ENCODE assay signal across 13 cellular contexts in the genomic region with DNA sequence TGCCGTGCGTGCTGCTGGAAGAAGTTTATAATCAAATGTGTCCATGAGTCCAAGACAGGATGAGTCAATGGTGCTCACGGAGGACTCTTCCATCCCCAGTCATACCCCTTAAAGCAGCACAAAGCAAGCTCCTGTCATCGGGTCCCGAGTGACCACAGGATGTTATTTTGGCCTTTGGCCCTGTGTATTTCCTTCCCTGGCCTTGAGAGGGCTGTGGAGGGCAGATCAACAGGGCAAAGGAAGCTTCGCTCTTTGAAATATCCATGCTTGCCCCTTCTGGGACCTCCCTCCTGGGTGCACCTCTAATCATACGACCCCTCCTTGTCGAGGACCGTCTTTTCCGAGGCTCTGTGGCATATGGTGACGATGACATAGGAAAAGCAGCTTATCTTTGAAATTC.
DNase-seq lines count a peak whose midpoint lies in the region; ATAC-seq, FAIRE-seq and TF ChIP-seq lines count a peak whose summit lies in the region.
"Had no signal": no experiment of that assay in that cellular context is flagged by ENCODE, and none has a peak within 500 bp of the region (broad histone marks: within the 10 kb centered on the region; RNA-seq: fewer than 3 reads in every experiment).

No MANE protein-coding gene starts in this region.

- no peak for TF ChIP-seq RAD21 in HepG2 (CRISPR knock-in tag; IDR thresholded peaks at IDR 0.05)

- H3K4me3 ChIP-seq in HepG2 (replicated peaks in 1 of 3; ENCODE audit: insufficient read depth in 1 of 3, low read depth in 2 of 3, low read length in 3 of 3): no peak overlapping the region
- no peak overlapping the region for H3K4me3 ChIP-seq in suprapubic skin

- H3K36me3 ChIP-seq in HepG2 (replicated peaks in 1 of 2; ENCODE audit: control insufficient read depth in 1 of 2, insufficient read depth in 2 of 2, low read length in 2 of 2) (no peaks in the 10 kb centered on the region), suprapubic skin (no peaks in the 10 kb centered on the region)

- intact Hi-C loops in HepG2 (cut with micrococcal nuclease; ENCODE audit: unreplicated experiment): no loop called here

- WGBS in HepG2 (ENCODE audit: low lambda C conversion rate): 11% methylated on average over 9 of the region's 11 CpGs
- WGBS in suprapubic skin: 79% methylated on average over 10 of the region's 11 CpGs

- CTCF ChIA-PET in HepG2 (lab: Yijun Ruan, JAX; ENCODE audit: low intra/inter-chr PET ratio, low total read pairs): no interaction called here

- H3K4me2 ChIP-seq in HepG2 (ENCODE audit: low read depth, low read length): no peak overlapping the region

- H3K4me1 Mint-ChIP-seq in central memory CD8-positive, alpha-beta T cell: peaks cover 90% of the 10 kb centered on the region

- in situ Hi-C loops in HepG2 (cut with HindIII; ENCODE audit: extremely low pct_ligation_motif_present, low pct_unique_long_range_greater_than_20kb): no loop called here

- no TSS peak for BruUV-seq in HepG2 (replicated peaks; lab: Mats Ljungman, UMichigan)

- TF ChIP-seq EP300 in HepG2 (IDR thresholded peaks at IDR 0.05; ENCODE audit: low read depth in 2 of 2, low read length in 2 of 2) (no peak), HepG2 (CRISPR knock-in tag; IDR thresholded peaks at IDR 0.05; ENCODE audit: borderline replicate concordance) (no peak), suprapubic skin (IDR thresholded peaks at IDR 0.05) (no peak)

- H3K9me3 ChIP-seq in HepG2 (ENCODE audit: low read length): no peaks in the 10 kb centered on the region
- H3K9me3 ChIP-seq in suprapubic skin: no peaks in the 10 kb centered on the region

- POLR2A ChIA-PET in HepG2 (lab: Yijun Ruan, JAX): no interaction called here

- peaks cover 4% of the 10 kb centered on the region for H3K36me3 Mint-ChIP-seq in central memory CD8-positive, alpha-beta T cell (ENCODE audit: insufficient read depth)

- H2AFZ ChIP-seq in HepG2 (ENCODE audit: low read length): no peak overlapping the region

- ATAC-seq in central memory CD8-positive, alpha-beta T cell (replicated peaks; ENCODE audit: extremely low read depth, poor library complexity, severe bottlenecking): no peak
- peak; percentile 60 for ATAC-seq in HepG2
- ATAC-seq: esophagus mucosa had no signal

- H4K20me1 ChIP-seq in HepG2 (ENCODE audit: insufficient read depth, low read length): no peaks in the 10 kb centered on the region

- no peaks in the 10 kb centered on the region for H3K27me3 Mint-ChIP-seq in central memory CD8-positive, alpha-beta T cell

- peak overlapping the region; percentile 54 for H3K27ac Mint-ChIP-seq in central memory CD8-positive, alpha-beta T cell (ENCODE audit: low read depth)

- peak; percentile 77 for DNase-seq in OCI-M1 (lab: John Stamatoyannopoulos, UW)
- no peak for DNase-seq in central memory CD8-positive, alpha-beta T cell (ENCODE audit: low spot score in 2 of 2)
- no peak for DNase-seq in HepG2 (ENCODE audit: low spot score)
- DNase-seq in suprapubic skin (ENCODE audit: low spot score in 2 of 2): no peak
- DNase-seq in GM19239 (ENCODE audit: insufficient read length, low spot score): no peak
- DNase-seq in superior temporal gyrus (ENCODE audit: extremely low spot score): no peak
- no peak for DNase-seq in dedifferentiated amniotic fluid mesenchymal stem cell (ENCODE audit: extremely low spot score)
- DNase-seq: kidney glomerular epithelial cell, NCI-H1092, NCI-H774, posterior cingulate gyrus had no signal

- no peaks in the 10 kb centered on the region for H3K9me3 Mint-ChIP-seq in central memory CD8-positive, alpha-beta T cell

- H3K27me3 ChIP-seq in HepG2 (ENCODE audit: control insufficient read depth in 1 of 2, insufficient read depth in 2 of 2, low read length in 2 of 2): peaks cover 0 to 20% of the 10 kb centered on the region in 2 experiments; a peak in 2 of 5 replicates
- H3K27me3 ChIP-seq in suprapubic skin: no peaks in the 10 kb centered on the region

- H3K4me3 Mint-ChIP-seq in central memory CD8-positive, alpha-beta T cell: no peak overlapping the region

- no peak overlapping the region for H3K9ac ChIP-seq in HepG2 (ENCODE audit: insufficient read depth, low read depth, low read length)

- TF ChIP-seq CTCF in HepG2 (CRISPR knock-in tag; IDR thresholded peaks at IDR 0.05) (no peak), suprapubic skin (IDR thresholded peaks at IDR 0.05) (no peak)

- TF ChIP-seq POLR2A in HepG2 (IDR thresholded peaks at IDR 0.05; ENCODE audit: insufficient read depth in 1 of 2, low read depth in 2 of 2, low read length in 2 of 2): no peak
- no peak for TF ChIP-seq POLR2A in suprapubic skin (IDR thresholded peaks at IDR 0.05)

- H3K79me2 ChIP-seq in HepG2 (ENCODE audit: insufficient read depth, low read length): no peaks in the 10 kb centered on the region

- FAIRE-seq in HepG2 (lab: Jason Lieb, UNC) (no peak), GM19239 (lab: Jason Lieb, UNC) (no peak)
- FAIRE-seq: astrocyte had no signal

- no peaks in the 10 kb centered on the region for H3K4me1 ChIP-seq in HepG2 (ENCODE audit: insufficient read depth, low read length)
- peaks cover 90% of the 10 kb centered on the region for H3K4me1 ChIP-seq in suprapubic skin

- H3K27ac ChIP-seq in HepG2 (ENCODE audit: extremely low read length, insufficient read depth, low read length) (no peak overlapping the region), suprapubic skin (peak overlapping the region; percentile 49)

TF ChIP-seq in HepG2, 621 proteins besides CTCF, POLR2A, EP300 and RAD21:
- TF ChIP-seq ARNT2 (CRISPR knock-in tag; IDR thresholded peaks at IDR 0.05; ENCODE audit: low read depth): no peak
- no peak for TF ChIP-seq NR1H2 (CRISPR knock-in tag; IDR thresholded peaks at IDR 0.05; ENCODE audit: borderline replicate concordance, low read depth)
- TF ChIP-seq GATAD1 (CRISPR knock-in tag; IDR thresholded peaks at IDR 0.05): no peak
- TF ChIP-seq ZSCAN25 (CRISPR knock-in tag; IDR thresholded peaks at IDR 0.05): no peak
- TF ChIP-seq TGIF2 (CRISPR knock-in tag; IDR thresholded peaks at IDR 0.05): no peak
- TF ChIP-seq NCOA1 (CRISPR knock-in tag; IDR thresholded peaks at IDR 0.05): no peak
- TF ChIP-seq AHR (CRISPR knock-in tag; IDR thresholded peaks at IDR 0.05): no peak
- TF ChIP-seq, protein P1, sequence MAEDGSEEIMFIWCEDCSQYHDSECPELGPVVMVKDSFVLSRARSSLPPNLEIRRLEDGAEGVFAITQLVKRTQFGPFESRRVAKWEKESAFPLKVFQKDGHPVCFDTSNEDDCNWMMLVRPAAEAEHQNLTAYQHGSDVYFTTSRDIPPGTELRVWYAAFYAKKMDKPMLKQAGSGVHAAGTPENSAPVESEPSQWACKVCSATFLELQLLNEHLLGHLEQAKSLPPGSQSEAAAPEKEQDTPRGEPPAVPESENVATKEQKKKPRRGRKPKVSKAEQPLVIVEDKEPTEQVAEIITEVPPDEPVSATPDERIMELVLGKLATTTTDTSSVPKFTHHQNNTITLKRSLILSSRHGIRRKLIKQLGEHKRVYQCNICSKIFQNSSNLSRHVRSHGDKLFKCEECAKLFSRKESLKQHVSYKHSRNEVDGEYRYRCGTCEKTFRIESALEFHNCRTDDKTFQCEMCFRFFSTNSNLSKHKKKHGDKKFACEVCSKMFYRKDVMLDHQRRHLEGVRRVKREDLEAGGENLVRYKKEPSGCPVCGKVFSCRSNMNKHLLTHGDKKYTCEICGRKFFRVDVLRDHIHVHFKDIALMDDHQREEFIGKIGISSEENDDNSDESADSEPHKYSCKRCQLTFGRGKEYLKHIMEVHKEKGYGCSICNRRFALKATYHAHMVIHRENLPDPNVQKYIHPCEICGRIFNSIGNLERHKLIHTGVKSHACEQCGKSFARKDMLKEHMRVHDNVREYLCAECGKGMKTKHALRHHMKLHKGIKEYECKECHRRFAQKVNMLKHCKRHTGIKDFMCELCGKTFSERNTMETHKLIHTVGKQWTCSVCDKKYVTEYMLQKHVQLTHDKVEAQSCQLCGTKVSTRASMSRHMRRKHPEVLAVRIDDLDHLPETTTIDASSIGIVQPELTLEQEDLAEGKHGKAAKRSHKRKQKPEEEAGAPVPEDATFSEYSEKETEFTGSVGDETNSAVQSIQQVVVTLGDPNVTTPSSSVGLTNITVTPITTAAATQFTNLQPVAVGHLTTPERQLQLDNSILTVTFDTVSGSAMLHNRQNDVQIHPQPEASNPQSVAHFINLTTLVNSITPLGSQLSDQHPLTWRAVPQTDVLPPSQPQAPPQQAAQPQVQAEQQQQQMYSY (CRISPR knock-in tag; IDR thresholded peaks at IDR 0.05): no peak
